Comparison of ENCODE assay signal across 16 cellular contexts in the genomic region with DNA sequence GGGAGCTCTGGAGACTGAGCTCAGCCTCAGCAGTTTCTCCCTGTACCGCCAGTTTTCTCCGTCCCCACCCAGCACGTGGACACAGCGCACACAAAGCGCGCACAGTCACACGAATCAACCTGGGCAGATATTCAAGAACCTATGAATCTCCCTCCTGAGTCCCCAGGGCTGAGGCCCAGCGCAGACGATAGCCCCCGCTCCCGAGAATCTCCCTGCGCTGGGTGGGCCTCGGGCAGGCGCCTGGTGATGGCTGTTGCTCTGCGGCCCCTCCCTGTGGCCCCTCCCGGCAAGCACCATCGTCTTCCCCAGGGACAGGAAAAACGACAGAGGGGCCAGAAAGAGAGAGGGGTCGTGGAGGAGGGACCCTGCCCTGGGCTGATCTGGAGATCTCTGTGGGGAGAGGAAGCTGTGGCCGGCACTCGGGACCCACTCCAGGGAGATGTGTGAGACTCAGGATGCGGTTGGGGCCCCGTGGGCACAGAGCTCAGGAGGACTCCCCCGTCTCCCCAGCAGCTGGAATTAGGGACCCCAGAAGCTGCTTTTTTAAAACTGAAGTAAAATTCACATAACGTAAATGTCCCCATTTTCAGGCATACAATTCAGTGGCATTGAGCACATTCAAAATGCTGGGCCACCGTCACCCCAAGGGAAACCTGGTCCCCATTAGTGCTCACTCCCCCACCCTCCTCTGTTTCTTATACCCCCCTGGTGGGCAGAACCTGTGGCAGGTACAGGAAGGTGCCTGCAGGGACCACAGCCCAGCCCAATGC.
"Had no signal": no experiment of that assay in that cellular context is flagged by ENCODE, and none has a peak within 500 bp of the region (broad histone marks: within the 10 kb centered on the region; RNA-seq: fewer than 3 reads in every experiment).

No MANE protein-coding gene starts in this region.

- H3K27me3 Mint-ChIP-seq: stimulated activated naive CD8-positive, alpha-beta T cell treated with anti-CD3 and anti-CD28 coated beads, Interleukin-15, Interleukin-2, amounts not matched to agents 100 ng/mL and 50 ng/mL, for 24 hours had no signal

- H3K36me3 ChIP-seq: tibial artery, upper lobe of left lung, uterus had no signal

- H3K27ac ChIP-seq: dorsolateral prefrontal cortex, hepatocyte, tibial artery, upper lobe of left lung, uterus had no signal

- H3K4me1 ChIP-seq: tibial artery, upper lobe of left lung, uterus had no signal

- H3K4me3 Mint-ChIP-seq: naive thymus-derived CD8-positive, alpha-beta T cell; stimulated activated memory B cell treated with anti-CD40 and anti-IgM and Interleukin-4, amounts not matched to agents 10 μg/mL and 1 μg/mL and 100 μg/mL, for 72 hours; stimulated activated naive CD8-positive, alpha-beta T cell treated with anti-CD3 and anti-CD28 coated beads, Interleukin-15, Interleukin-2, amounts not matched to agents 100 ng/mL and 50 ng/mL, for 24 hours had no signal

- ATAC-seq: mucosa of descending colon; naive thymus-derived CD8-positive, alpha-beta T cell; stimulated activated memory B cell treated with anti-CD40 and anti-IgM and Interleukin-4, amounts not matched to agents 10 μg/mL and 1 μg/mL and 100 μg/mL, for 72 hours had no signal

- H3K4me1 Mint-ChIP-seq: stimulated activated memory B cell treated with anti-CD40 and anti-IgM and Interleukin-4, amounts not matched to agents 10 μg/mL and 1 μg/mL and 100 μg/mL, for 72 hours had no signal

- H3K27me3 ChIP-seq: hepatocyte, upper lobe of left lung, uterus had no signal

- H3K27ac Mint-ChIP-seq: stimulated activated memory B cell treated with anti-CD40 and anti-IgM and Interleukin-4, amounts not matched to agents 10 μg/mL and 1 μg/mL and 100 μg/mL, for 72 hours; stimulated activated naive CD8-positive, alpha-beta T cell treated with anti-CD3 and anti-CD28 coated beads, Interleukin-15, Interleukin-2, amounts not matched to agents 100 ng/mL and 50 ng/mL, for 24 hours had no signal

- DNase-seq: cortex of kidney; dorsolateral prefrontal cortex; effector CD8-positive, alpha-beta T cell; foreskin melanocyte; head of caudate nucleus; mammary epithelial cell; mucosa of descending colon; stimulated activated CD4-positive, alpha-beta T cell treated with anti-CD3 and anti-CD28 coated beads, Interleukin-4, amount 100 ng/mL, for 24 hours; tibial artery; upper lobe of left lung; uterus had no signal

- H3K9me3 Mint-ChIP-seq: stimulated activated memory B cell treated with anti-CD40 and anti-IgM and Interleukin-4, amounts not matched to agents 10 μg/mL and 1 μg/mL and 100 μg/mL, for 72 hours; stimulated activated naive CD8-positive, alpha-beta T cell treated with anti-CD3 and anti-CD28 coated beads, Interleukin-15, Interleukin-2, amounts not matched to agents 100 ng/mL and 50 ng/mL, for 24 hours had no signal

- H3K4me2 ChIP-seq: hepatocyte, smooth muscle cell had no signal

- H2AFZ ChIP-seq: hepatocyte had no signal

- H3K36me3 Mint-ChIP-seq: naive thymus-derived CD8-positive, alpha-beta T cell; stimulated activated memory B cell treated with anti-CD40 and anti-IgM and Interleukin-4, amounts not matched to agents 10 μg/mL and 1 μg/mL and 100 μg/mL, for 72 hours had no signal

- H3K4me3 ChIP-seq: dorsolateral prefrontal cortex, hepatocyte, mucosa of descending colon, smooth muscle cell, tibial artery, upper lobe of left lung, uterus had no signal

- H3K79me2 ChIP-seq: hepatocyte had no signal

- H3K9me3 ChIP-seq: mucosa of descending colon, tibial artery, upper lobe of left lung, uterus had no signal
